1 cellular context compared by ENCODE assay signal in genomic region chr19:18682807-18683108, GRCh38.
TF ChIP-seq lines count a peak whose summit lies in the region.

No MANE protein-coding gene starts in this region.

TF ChIP-seq in HCT116, 20 proteins besides CTCF, POLR2A, EP300 and RAD21 (continued from another document):
- TF ChIP-seq ZBTB33 (IDR thresholded peaks at IDR 0.05; ENCODE audit: extremely low read depth, insufficient replicate concordance, low read length) (no peak), ATF3 (IDR thresholded peaks at IDR 0.05) (no peak), ZFX (IDR thresholded peaks at IDR 0.05) (no peak), EGR1 (IDR thresholded peaks at IDR 0.05; ENCODE audit: low read depth) (no peak), CEBPB (IDR thresholded peaks at IDR 0.05; ENCODE audit: low read depth) (no peak)
